In the genomic region with DNA sequence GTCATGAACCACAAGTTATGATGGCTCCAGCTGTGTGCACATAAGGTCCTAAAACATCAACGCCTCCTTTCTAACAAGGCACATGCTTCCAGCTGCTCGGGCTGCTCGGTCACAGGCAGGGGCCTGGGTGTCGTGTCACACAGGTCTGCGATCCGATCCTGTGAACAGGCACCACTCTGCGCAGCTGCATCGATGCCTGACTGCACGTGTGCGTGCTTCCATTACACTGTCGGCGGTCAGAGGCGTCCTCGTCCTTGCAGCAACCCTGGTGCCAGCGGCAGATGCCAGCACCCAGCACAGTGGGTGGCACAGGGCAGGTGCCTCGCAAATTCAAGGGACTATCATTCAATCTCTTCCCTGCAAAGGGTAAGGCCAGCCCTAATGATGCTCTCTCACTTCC, we compare ENCODE assay signal across 1 cellular context.
TF ChIP-seq lines count a peak whose summit lies in the region.

No MANE protein-coding gene starts in this region.

TF ChIP-seq in IMR-90, 13 proteins besides CTCF, POLR2A, EP300 and RAD21 (continued from another document):
- TF ChIP-seq, protein P1, sequence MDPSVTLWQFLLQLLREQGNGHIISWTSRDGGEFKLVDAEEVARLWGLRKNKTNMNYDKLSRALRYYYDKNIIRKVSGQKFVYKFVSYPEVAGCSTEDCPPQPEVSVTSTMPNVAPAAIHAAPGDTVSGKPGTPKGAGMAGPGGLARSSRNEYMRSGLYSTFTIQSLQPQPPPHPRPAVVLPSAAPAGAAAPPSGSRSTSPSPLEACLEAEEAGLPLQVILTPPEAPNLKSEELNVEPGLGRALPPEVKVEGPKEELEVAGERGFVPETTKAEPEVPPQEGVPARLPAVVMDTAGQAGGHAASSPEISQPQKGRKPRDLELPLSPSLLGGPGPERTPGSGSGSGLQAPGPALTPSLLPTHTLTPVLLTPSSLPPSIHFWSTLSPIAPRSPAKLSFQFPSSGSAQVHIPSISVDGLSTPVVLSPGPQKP (IDR thresholded peaks at IDR 0.05; ENCODE audit: borderline replicate concordance, low read depth, low read length), result no peak
- TF ChIP-seq FOS (IDR thresholded peaks at IDR 0.05; ENCODE audit: low read depth, low read length) (no peak), MXI1 (IDR thresholded peaks at IDR 0.05; ENCODE audit: borderline replicate concordance, low read depth, low read length) (no peak), CHD1 (IDR thresholded peaks at IDR 0.05; ENCODE audit: low read depth, low read length) (no peak), RFX5 (IDR thresholded peaks at IDR 0.05; ENCODE audit: low read depth, low read length) (no peak), MAFK (IDR thresholded peaks at IDR 0.05; ENCODE audit: low read depth, low read length) (no peak), RCOR1 (IDR thresholded peaks at IDR 0.05; ENCODE audit: insufficient replicate concordance, low read length) (no peak), MAZ (IDR thresholded peaks at IDR 0.05; ENCODE audit: borderline replicate concordance, low read depth, low read length) (no peak), CEBPB (IDR thresholded peaks at IDR 0.05; ENCODE audit: low read depth, low read length) (no peak), SMC3 (IDR thresholded peaks at IDR 0.05; ENCODE audit: low read depth, low read length) (no peak), NFE2L2 (IDR thresholded peaks at IDR 0.05; ENCODE audit: low read depth, low read length) (no peak)
- TF ChIP-seq, protein P2, sequence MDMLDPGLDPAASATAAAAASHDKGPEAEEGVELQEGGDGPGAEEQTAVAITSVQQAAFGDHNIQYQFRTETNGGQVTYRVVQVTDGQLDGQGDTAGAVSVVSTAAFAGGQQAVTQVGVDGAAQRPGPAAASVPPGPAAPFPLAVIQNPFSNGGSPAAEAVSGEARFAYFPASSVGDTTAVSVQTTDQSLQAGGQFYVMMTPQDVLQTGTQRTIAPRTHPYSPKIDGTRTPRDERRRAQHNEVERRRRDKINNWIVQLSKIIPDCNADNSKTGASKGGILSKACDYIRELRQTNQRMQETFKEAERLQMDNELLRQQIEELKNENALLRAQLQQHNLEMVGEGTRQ (IDR thresholded peaks at IDR 0.05; ENCODE audit: low read depth, low read length), result no peak
